7 cellular contexts compared by ENCODE assay signal in genomic region chr16:88651276-88651988, GRCh38. TPM values are rescaled to one million over a fixed set of nuclear protein-coding genes. Genes with fewer than 3 reads are reported as not detected.
DNase-seq lines count a peak whose midpoint lies in the region; ATAC-seq and TF ChIP-seq lines count a peak whose summit lies in the region.
"Had no signal": no experiment of that assay in that cellular context is flagged by ENCODE, and none has a peak within 500 bp of the region (broad histone marks: within the 10 kb centered on the region; RNA-seq: fewer than 3 reads in every experiment).

No MANE protein-coding gene starts in this region.

- H3K36me3 Mint-ChIP-seq in Caco-2 (ENCODE audit: insufficient read depth, unreplicated experiment), result peaks cover 59% of the 10 kb centered on the region
- no peaks in the 10 kb centered on the region; the same call in 1 of the 2 replicates for H3K36me3 Mint-ChIP-seq in HFFc6 (ENCODE audit: low read depth)
- H3K36me3 Mint-ChIP-seq in T-cell, result peaks cover 11% of the 10 kb centered on the region
- H3K36me3 Mint-ChIP-seq in endodermal cell (ENCODE audit: low read depth), result peaks cover 16% of the 10 kb centered on the region

- no TSS peak for BruUV-seq in Caco-2 (replicated peaks; lab: Mats Ljungman, UMichigan)

- H3K36me3 ChIP-seq in Caco-2 (ENCODE audit: control insufficient read depth, insufficient read depth, low read length), result peaks cover 5% of the 10 kb centered on the region; the same call in 1 of the 2 replicates
- H3K36me3 ChIP-seq in endodermal cell (ENCODE audit: control insufficient read depth, insufficient read depth, low read length), result no peaks in the 10 kb centered on the region
- peaks cover 12 to 18% (median 17%) of the 10 kb centered on the region in 3 donors for H3K36me3 ChIP-seq in skeletal muscle tissue (ENCODE audit: control insufficient read depth in 3 of 3, insufficient read depth in 3 of 3, low read length in 3 of 3)

- H3K9ac ChIP-seq in endodermal cell (ENCODE audit: extremely low read depth, low read length, poor library complexity, severe bottlenecking), result no peak overlapping the region
- H3K9ac ChIP-seq in skeletal muscle tissue (ENCODE audit: low read depth in 1 of 3, low read length in 3 of 3), result peak overlapping the region; percentile 64 to 74 (median 67)

- peak; percentile 62 to 74 (median 70) for ATAC-seq in T-cell (replicated peaks in 1 of 4)

- CTCF ChIA-PET in Caco-2 (lab: Charles Lee), result interaction anchor here (0.6 kb wide), 1 partner anchor 37 kb away, joined by 3 read pairs; no protein-coding TSS in a partner anchor
- CTCF ChIA-PET in T-cell (lab: Charles Lee), result no interaction called here

- H3K27ac ChIP-seq in endodermal cell (ENCODE audit: low read depth, low read length) (no peak overlapping the region), skeletal muscle tissue (ENCODE audit: low read depth, low read length) (peak overlapping the region; percentile 40)
- H3K27ac ChIP-seq: SJSA1 had no signal

- POLR2A ChIA-PET in Caco-2 (lab: Charles Lee) (interaction anchor here (0.5 kb wide), 1 partner anchor 1275 kb away, joined by 3 read pairs; no protein-coding TSS in a partner anchor), T-cell (lab: Charles Lee) (interaction anchor here in 1 of 2 donors (1.3 kb wide), 1 partner anchor 31 kb away, joined by 3 read pairs; no protein-coding TSS in a partner anchor)

- H3K4me3 ChIP-seq in Caco-2 (ENCODE audit: low read depth, low read length), result peak overlapping the region; percentile 96
- H3K4me3 ChIP-seq in endodermal cell (ENCODE audit: low read length), result peak overlapping the region; percentile 90
- peak overlapping the region; percentile 49 to 68 (median 62) for H3K4me3 ChIP-seq in skeletal muscle tissue (ENCODE audit: low read length in 3 of 3)
- H3K4me3 ChIP-seq: SJSA1 had no signal

- H3K9me3 ChIP-seq in Caco-2 (no peaks in the 10 kb centered on the region), endodermal cell (ENCODE audit: control insufficient read depth, low read length) (no peaks in the 10 kb centered on the region), skeletal muscle tissue (ENCODE audit: control insufficient read depth in 3 of 3, low read length in 3 of 3) (no peaks in the 10 kb centered on the region)
- H3K9me3 ChIP-seq: SJSA1 had no signal

- no peaks in the 10 kb centered on the region for H3K27me3 ChIP-seq in Caco-2 (replicated peaks; ENCODE audit: control insufficient read depth, insufficient read depth, low read length)
- H3K27me3 ChIP-seq in endodermal cell (ENCODE audit: control insufficient read depth, insufficient read depth, low read length, poor library complexity, severe bottlenecking), result no peaks in the 10 kb centered on the region
- H3K27me3 ChIP-seq in skeletal muscle tissue (ENCODE audit: control insufficient read depth in 3 of 3, insufficient read depth in 3 of 3, low read length in 3 of 3), result no peaks in the 10 kb centered on the region
- H3K27me3 ChIP-seq: SJSA1 had no signal

- no peaks in the 10 kb centered on the region for H3K9me3 Mint-ChIP-seq in Caco-2 (ENCODE audit: unreplicated experiment)
- H3K9me3 Mint-ChIP-seq in HFFc6, result no peaks in the 10 kb centered on the region
- H3K9me3 Mint-ChIP-seq in T-cell, result no peaks in the 10 kb centered on the region
- H3K9me3 Mint-ChIP-seq in endodermal cell, result no peaks in the 10 kb centered on the region

- H3K4me1 ChIP-seq in Caco-2 (peaks cover 17% of the 10 kb centered on the region), endodermal cell (ENCODE audit: control insufficient read depth, insufficient read depth, low read length) (peaks cover 5% of the 10 kb centered on the region), skeletal muscle tissue (ENCODE audit: control insufficient read depth in 3 of 3, insufficient read depth in 3 of 3, low read length in 3 of 3) (peaks cover 12 to 13% (median 13%) of the 10 kb centered on the region in 3 donors)
- H3K4me1 ChIP-seq: SJSA1 had no signal

- DNase-seq in Caco-2 (peak in 1 of 2 experiments; percentile 44), HFFc6 (no peak), T-cell (peak; percentile 39 to 82 (median 64)), endodermal cell (peak; percentile 83), GDM1 (lab: John Stamatoyannopoulos, UW) (no peak)

- no peaks in the 10 kb centered on the region for H3K27me3 Mint-ChIP-seq in Caco-2 (ENCODE audit: insufficient read depth, unreplicated experiment)
- H3K27me3 Mint-ChIP-seq in HFFc6 (ENCODE audit: insufficient read depth), result no peaks in the 10 kb centered on the region
- H3K27me3 Mint-ChIP-seq in T-cell, result no peaks in the 10 kb centered on the region
- no peaks in the 10 kb centered on the region for H3K27me3 Mint-ChIP-seq in endodermal cell (ENCODE audit: insufficient read depth)

- TF ChIP-seq CTCF in Caco-2 (IDR thresholded peaks at IDR 0.05; ENCODE audit: insufficient read depth in 1 of 2, low read depth in 1 of 2, low read length in 1 of 2, severe bottlenecking in 1 of 2, unreplicated experiment in 1 of 2) (no peak), HFFc6 (IDR thresholded peaks at IDR 0.05) (no peak), endodermal cell (conservative IDR thresholded peaks at IDR 0.05) (no peak)

- H3K4me3 Mint-ChIP-seq in Caco-2 (ENCODE audit: unreplicated experiment) (peak overlapping the region; percentile 78), HFFc6 (peak overlapping the region; percentile 85), T-cell (peak overlapping the region; percentile 84 to 91 (median 87)), endodermal cell (peak overlapping the region; percentile 78)

- intact Hi-C loops in Caco-2 (cut with micrococcal nuclease; ENCODE audit: unreplicated experiment), result loop anchor here (1.0 kb wide), 1 partner anchor 11 kb away; no protein-coding TSS in a partner anchor

- 64 to 74% methylated on average over 15 to 24 of the region's 24 CpGs for WGBS in endodermal cell (ENCODE audit: insufficient coverage in 1 of 2, insufficient read length in 1 of 2), 2 experiments

- H3K27ac Mint-ChIP-seq in Caco-2 (ENCODE audit: unreplicated experiment) (peak overlapping the region; percentile 87), HFFc6 (no peak overlapping the region), T-cell (peak overlapping the region; percentile 91), endodermal cell (peak overlapping the region; percentile 48)

- H3K4me1 Mint-ChIP-seq in Caco-2 (ENCODE audit: low read depth, unreplicated experiment) (peaks cover 6% of the 10 kb centered on the region), HFFc6 (ENCODE audit: low read depth) (no peaks in the 10 kb centered on the region), T-cell (peaks cover 13 to 22% (median 14%) of the 10 kb centered on the region in 3 donors), endodermal cell (peaks cover 5% of the 10 kb centered on the region)

RNA-seq across cellular contexts. Expression of gene CYBA, which starts 0.6 kb away (rescaled TPM):
- total RNA-seq in Caco-2 (2022), result 351 and 377 TPM in 2 replicates
- total RNA-seq in HFFc6 (2021; fragmentation: NEBNext Ultra II Directional; extraction: Animal tissue kit (Norgen Biotek cat#: 25700)), result 100 to 1,000 TPM in 2 of 6 experiments, 10 to 100 TPM in 4; 29.0 to 228 (median 36.9) TPM
- 100 to 1,000 TPM; 271 to 456 (median 403) TPM for total RNA-seq in T-cell
- 100 to 1,000 TPM; 188 to 220 TPM for total RNA-seq in endodermal cell
- 63.0 TPM for polyA plus RNA-seq in endodermal cell (2013, experiment 1 of 2)
- polyA plus RNA-seq in endodermal cell (2013, experiment 2 of 2), result 54.6 TPM
- total RNA-seq in skeletal muscle tissue, result 90.8 TPM
- total RNA-seq: SJSA1 had no signal

RNA-seq across cellular contexts. Expression of gene MVD, which starts 11.5 kb away (rescaled TPM):
- total RNA-seq in Caco-2 (2022) (127 and 141 TPM in 2 replicates), T-cell (10 to 100 TPM; 52.3 to 81.4 (median 63.4) TPM), endodermal cell (10 to 100 TPM; 79.8 to 81.4 TPM), skeletal muscle tissue (14.1 TPM)
- 10 to 100 TPM; 21.1 to 28.0 (median 24.0) TPM for total RNA-seq in HFFc6 (2021; fragmentation: NEBNext Ultra II Directional; extraction: Animal tissue kit (Norgen Biotek cat#: 25700))
- polyA plus RNA-seq in endodermal cell (2013, experiment 1 of 2), result 111 TPM
- 106 TPM for polyA plus RNA-seq in endodermal cell (2013, experiment 2 of 2)

RNA-seq across cellular contexts. Expression of gene IL17C, which starts 13.1 kb away (rescaled TPM):
- not detected in 2 replicates for total RNA-seq in Caco-2 (2022)
- not detected for total RNA-seq in HFFc6 (2021; fragmentation: NEBNext Ultra II Directional; extraction: Animal tissue kit (Norgen Biotek cat#: 25700))
- under 1 TPM in 3 of 5 donors, not detected in 2; 0.35 to 0.93 (median 0.39) TPM for total RNA-seq in T-cell
- not detected for total RNA-seq in endodermal cell
- not detected for polyA plus RNA-seq in endodermal cell (2013, experiment 1 of 2)
- not detected for polyA plus RNA-seq in endodermal cell (2013, experiment 2 of 2)
- total RNA-seq in skeletal muscle tissue, result not detected
- total RNA-seq: SJSA1 had no signal

RNA-seq across cellular contexts. Expression of gene SNAI3, which starts 34.9 kb away (rescaled TPM):
- total RNA-seq in Caco-2 (2022) (3.5 TPM in 2 replicates), T-cell (10 to 100 TPM in 3 of 5 donors, 1 to 10 TPM in 2; 5.2 to 20.4 (median 17.2) TPM), endodermal cell (1 to 10 TPM in 1 of 2 donors, under 1 TPM in 1; 0.77 to 2.1 TPM), skeletal muscle tissue (8.4 TPM)
- total RNA-seq in HFFc6 (2021; fragmentation: NEBNext Ultra II Directional; extraction: Animal tissue kit (Norgen Biotek cat#: 25700)), result not detected
- polyA plus RNA-seq in endodermal cell (2013, experiment 1 of 2), result 0.75 TPM
- 0.46 TPM for polyA plus RNA-seq in endodermal cell (2013, experiment 2 of 2)

RNA-seq across cellular contexts. Expression of gene RNF166, which starts 54.8 kb away (rescaled TPM):
- total RNA-seq in Caco-2 (2022), result 37.3 and 40.4 TPM in 2 replicates
- total RNA-seq in HFFc6 (2021; fragmentation: NEBNext Ultra II Directional; extraction: Animal tissue kit (Norgen Biotek cat#: 25700)), result 10 to 100 TPM; 10.3 to 18.3 (median 13.2) TPM
- total RNA-seq in T-cell, result 100 to 1,000 TPM; 246 to 369 (median 264) TPM
- total RNA-seq in endodermal cell, result 10 to 100 TPM; 24.2 to 27.2 TPM
- 37.1 TPM for polyA plus RNA-seq in endodermal cell (2013, experiment 1 of 2)
- 29.8 TPM for polyA plus RNA-seq in endodermal cell (2013, experiment 2 of 2)
- 12.0 TPM for total RNA-seq in skeletal muscle tissue

Comparison
In these comparisons a context has a peak if more than half of its experiments do, and no peak if none do; other contexts are left out.
1. DNase-seq: peak in T-cell (34 of 34) and endodermal cell (single experiment); none in HFFc6 (single experiment) and GDM1 (single experiment).
2. Peak in every context shown above with its lines, with median percentiles within 50 percentile points of each other: H3K4me3 ChIP-seq and H3K4me3 Mint-ChIP-seq.